ENCODE assay signal across 8 cellular contexts in the genomic region with DNA sequence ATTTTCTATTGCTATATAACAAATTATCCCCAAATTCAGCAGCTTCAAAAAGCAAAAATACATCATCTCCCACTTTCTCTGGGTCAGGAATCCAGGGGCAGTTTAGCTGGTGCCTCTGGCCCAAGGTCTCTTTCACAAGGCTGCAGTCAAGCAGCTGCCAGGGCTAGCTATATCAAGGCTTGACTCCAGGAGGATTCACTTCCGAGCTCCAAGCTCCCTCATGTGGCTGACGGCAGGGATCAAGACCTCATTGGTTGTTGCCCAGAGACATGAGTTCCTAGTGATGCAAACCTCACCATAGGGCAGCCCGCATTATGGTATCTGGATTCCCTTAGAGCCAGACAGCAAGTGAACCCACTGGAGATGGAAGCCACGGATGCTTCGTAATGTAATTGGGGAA. TPM values are rescaled to one million over a fixed set of nuclear protein-coding genes. Genes with fewer than 3 reads are reported as not detected.
DNase-seq lines count a peak whose midpoint lies in the region; ATAC-seq and TF ChIP-seq lines count a peak whose summit lies in the region.

No MANE protein-coding gene starts in this region.

- no peak overlapping the region for H3K4ac ChIP-seq in H9 (ENCODE audit: low read depth, low read length)

- 0 out of 7 replicates have a peak overlapping the region, but pooled peaks of 1 of the 3 experiments have one; percentile 53 for H3K27ac Mint-ChIP-seq in H9
- H3K27ac Mint-ChIP-seq in glutamatergic neuron (ENCODE audit: unreplicated experiment): no peak overlapping the region
- no peak overlapping the region for H3K27ac Mint-ChIP-seq in effector memory CD8-positive, alpha-beta T cell

- H3K4me3 ChIP-seq in SJCRH30: no peak overlapping the region
- no peak overlapping the region for H3K4me3 ChIP-seq in retinal pigment epithelial cell (ENCODE audit: low read length)

- no peak overlapping the region for H2BK15ac ChIP-seq in H9 (ENCODE audit: low read depth, low read length)

- no peak overlapping the region for H3K56ac ChIP-seq in H9 (ENCODE audit: insufficient read length, low read depth, low read length)

- H3K23me2 ChIP-seq in H9 (ENCODE audit: insufficient read length, low read depth, low read length, poor library complexity, severe bottlenecking): no peaks in the 10 kb centered on the region

- no peak overlapping the region for H2BK120ac ChIP-seq in H9 (ENCODE audit: low read depth, low read length, poor library complexity, severe bottlenecking)

- no peak overlapping the region for H3K4me2 ChIP-seq in H9 (ENCODE audit: insufficient read depth, insufficient read length, low read length)

- H3K4me3 Mint-ChIP-seq in H9 (no peak overlapping the region), glutamatergic neuron (ENCODE audit: unreplicated experiment) (no peak overlapping the region)
- no peak overlapping the region for H3K4me3 Mint-ChIP-seq in effector memory CD8-positive, alpha-beta T cell

- no peak overlapping the region for H2BK5ac ChIP-seq in H9 (ENCODE audit: insufficient read length, low read length)

- no peaks in the 10 kb centered on the region for H3K79me1 ChIP-seq in H9 (ENCODE audit: insufficient read depth, low read depth, low read length, poor library complexity, severe bottlenecking)

- H3K27ac ChIP-seq in H9 (ENCODE audit: insufficient read length, low read depth, low read length): no peak overlapping the region
- H3K27ac ChIP-seq in SJCRH30: no peak overlapping the region

- TF ChIP-seq CTCF in H9 (conservative IDR thresholded peaks at IDR 0.05): peak; percentile 64; the same call in 2 of the 3 replicates
- TF ChIP-seq CTCF in glutamatergic neuron (IDR thresholded peaks at IDR 0.05; ENCODE audit: partially characterized antibody, unreplicated experiment): no peak
- peak; percentile 49 for TF ChIP-seq CTCF in retinal pigment epithelial cell (conservative IDR thresholded peaks at IDR 0.05; ENCODE audit: low read depth, low read length)

- no peak overlapping the region for H2AK5ac ChIP-seq in H9 (ENCODE audit: insufficient read length, low read length)

- peak; percentile 87 for DNase-seq in H9
- DNase-seq in SJCRH30: peak; percentile 30 to 57
- DNase-seq in glutamatergic neuron: peak; percentile 48
- DNase-seq in retinal pigment epithelial cell (ENCODE audit: low read depth): no peak
- no peak for DNase-seq in effector memory CD8-positive, alpha-beta T cell
- no peak for DNase-seq in stimulated activated CD4-positive, alpha-beta T cell treated with anti-CD3 and anti-CD28 coated beads, Interleukin-2, amount 100 ng/mL, for 24 hours

- H3K36me3 Mint-ChIP-seq in H9 (ENCODE audit: insufficient read depth in 1 of 3, low read depth in 3 of 3) (no peaks in the 10 kb centered on the region), glutamatergic neuron (ENCODE audit: unreplicated experiment) (no peaks in the 10 kb centered on the region)
- H3K36me3 Mint-ChIP-seq in effector memory CD8-positive, alpha-beta T cell (ENCODE audit: insufficient read depth): no peaks in the 10 kb centered on the region

- no peak overlapping the region for H3K14ac ChIP-seq in H9 (ENCODE audit: insufficient read depth, low read length)

- H3K9me3 ChIP-seq in H9 (ENCODE audit: control insufficient read depth, low read depth, low read length): no peaks in the 10 kb centered on the region
- H3K9me3 ChIP-seq in SJCRH30 (replicated peaks): no peaks in the 10 kb centered on the region

- no peaks in the 10 kb centered on the region for H3K27me3 ChIP-seq in H9 (ENCODE audit: insufficient read depth, low read length)
- H3K27me3 ChIP-seq in SJCRH30: no peaks in the 10 kb centered on the region

- H4K5ac ChIP-seq in H9 (ENCODE audit: insufficient read length, low read depth, low read length): no peak overlapping the region

- H3T11ph ChIP-seq in H9 (ENCODE audit: low read length): no peak overlapping the region

- no peak overlapping the region for H2BK20ac ChIP-seq in H9 (ENCODE audit: low read depth, low read length, poor library complexity, severe bottlenecking)

- peaks cover 2% of the 10 kb centered on the region in 2 experiments; a peak in 2 of 4 replicates for H3K4me1 Mint-ChIP-seq in H9
- no peaks in the 10 kb centered on the region for H3K4me1 Mint-ChIP-seq in glutamatergic neuron (ENCODE audit: low read depth, unreplicated experiment)
- H3K4me1 Mint-ChIP-seq in effector memory CD8-positive, alpha-beta T cell (ENCODE audit: low read depth in 2 of 2): no peaks in the 10 kb centered on the region

- H3K9ac ChIP-seq in H9 (ENCODE audit: extremely low read depth, insufficient read length, low read length): no peak overlapping the region

- H3K36me3 ChIP-seq in SJCRH30: no peaks in the 10 kb centered on the region

- no peak overlapping the region for H4K91ac ChIP-seq in H9 (ENCODE audit: insufficient read length, low read depth, low read length)

- no peaks in the 10 kb centered on the region for H3K9me3 Mint-ChIP-seq in H9
- H3K9me3 Mint-ChIP-seq in glutamatergic neuron (ENCODE audit: unreplicated experiment): no peaks in the 10 kb centered on the region
- no peaks in the 10 kb centered on the region for H3K9me3 Mint-ChIP-seq in effector memory CD8-positive, alpha-beta T cell

- H3K18ac ChIP-seq in H9 (ENCODE audit: insufficient read length, low read depth, low read length): no peak overlapping the region

- H2AFZ ChIP-seq in H9 (ENCODE audit: low read length): no peak overlapping the region

- no peak for ATAC-seq in HG03565 (IDR thresholded peaks at IDR 0.05; ENCODE audit: unreplicated experiment)
- no peak for ATAC-seq in GM19455 (IDR thresholded peaks at IDR 0.05; ENCODE audit: unreplicated experiment)
- ATAC-seq in effector memory CD8-positive, alpha-beta T cell (replicated peaks): no peak

- no CpG with 5 or more reads among the region's 5 CpGs for WGBS in H9 (ENCODE audit: extremely low coverage, insufficient read length, low lambda C conversion rate)

- H2BK12ac ChIP-seq in H9 (ENCODE audit: insufficient read length, low read depth, low read length): no peak overlapping the region

- no peaks in the 10 kb centered on the region for H3K27me3 Mint-ChIP-seq in H9 (ENCODE audit: low read depth)
- no peaks in the 10 kb centered on the region for H3K27me3 Mint-ChIP-seq in glutamatergic neuron (ENCODE audit: unreplicated experiment)
- H3K27me3 Mint-ChIP-seq in effector memory CD8-positive, alpha-beta T cell: peaks cover 28 to 40% of the 10 kb centered on the region in 2 donors

- H3K23ac ChIP-seq in H9 (ENCODE audit: insufficient read length, low read depth, low read length): no peak overlapping the region

- no peaks in the 10 kb centered on the region for H3K4me1 ChIP-seq in H9 (ENCODE audit: insufficient read depth, low read length)
- H3K4me1 ChIP-seq in SJCRH30: no peaks in the 10 kb centered on the region

- H4K8ac ChIP-seq in H9 (replicated peaks; ENCODE audit: insufficient read length, low read depth, low read length): no peak overlapping the region

- no peaks in the 10 kb centered on the region for H4K20me1 ChIP-seq in H9 (ENCODE audit: control insufficient read depth, insufficient read depth, insufficient read length)

- no peaks in the 10 kb centered on the region for H3K79me2 ChIP-seq in H9 (ENCODE audit: insufficient read depth, low read length)

RNA-seq across cellular contexts. Expression of gene VNN1, which starts 1.3 kb away (rescaled TPM):
- total RNA-seq in H9 (2021): not detected in 2 replicates
- total RNA-seq in SJCRH30 (2014; rRNA removed; shearing (Covaris generic)): 0.10 TPM in 1 of 2 replicates, not detected in the other
- total RNA-seq in glutamatergic neuron (ENCODE audit: unreplicated experiment): not detected

RNA-seq across cellular contexts. Expression of gene VNN2, which starts 42.5 kb away (rescaled TPM):
- total RNA-seq in H9 (2021): not detected in 2 replicates
- 0.30 and 0.36 TPM in 2 replicates for total RNA-seq in SJCRH30 (2014; rRNA removed; shearing (Covaris generic))
- total RNA-seq in glutamatergic neuron (ENCODE audit: unreplicated experiment): not detected

RNA-seq across cellular contexts. Expression of gene TAAR1, which starts 56.2 kb away (rescaled TPM):
- total RNA-seq in H9 (2021) (not detected in 2 replicates), glutamatergic neuron (ENCODE audit: unreplicated experiment) (not detected)
- not detected in 2 replicates for total RNA-seq in SJCRH30 (2014; rRNA removed; shearing (Covaris generic))

Comparison
In these comparisons a context has a peak if more than half of its experiments do, and no peak if none do; other contexts are left out.
1. DNase-seq: peak in H9 (single experiment), SJCRH30 (2 of 2) and glutamatergic neuron (single experiment); none in retinal pigment epithelial cell (single experiment), effector memory CD8-positive, alpha-beta T cell (0 of 3) and stimulated activated CD4-positive, alpha-beta T cell treated with anti-CD3 and anti-CD28 coated beads, Interleukin-2, amount 100 ng/mL, for 24 hours (0 of 2).